In the genomic region with DNA sequence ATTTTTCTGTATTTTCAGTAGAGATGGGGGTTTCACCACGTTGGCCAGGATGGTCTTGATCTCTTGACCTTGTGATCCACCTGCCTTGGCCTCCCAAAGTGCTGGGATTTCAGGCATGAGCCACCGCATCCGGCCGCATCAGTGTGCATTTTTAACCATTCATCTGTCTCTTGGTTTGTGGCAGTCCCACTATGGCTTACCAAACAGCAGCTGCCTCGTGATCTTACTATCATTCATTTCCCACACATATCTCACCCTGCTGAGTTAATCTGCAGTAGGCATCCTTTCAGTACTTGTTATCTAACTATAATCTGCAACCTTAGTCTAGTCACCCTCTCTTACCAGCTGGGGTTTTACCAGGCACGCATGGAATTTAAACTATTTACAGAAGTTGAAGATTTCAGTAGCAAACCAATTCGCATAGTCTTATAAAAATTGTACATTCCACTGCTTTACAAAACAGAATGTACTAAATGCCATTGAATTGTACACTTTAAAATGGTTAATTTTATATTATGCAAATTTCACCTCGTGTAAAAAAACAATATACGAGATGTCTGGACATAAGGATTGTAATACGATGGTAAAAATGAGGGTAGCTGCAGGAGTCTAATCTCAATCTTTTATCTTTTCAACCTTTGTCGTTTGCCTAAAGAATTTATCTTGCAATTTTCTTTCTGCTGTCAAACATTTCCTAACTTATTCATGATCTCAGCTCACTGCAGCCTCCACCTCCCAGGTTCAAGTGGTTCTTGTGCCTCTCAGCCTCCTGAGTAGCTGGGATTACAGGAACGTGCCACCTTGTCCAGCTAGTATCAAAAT, we compare ENCODE assay signal across 1 cellular context.
TF ChIP-seq lines count a peak whose summit lies in the region.

No MANE protein-coding gene starts in this region.

TF ChIP-seq in HCT116, 20 proteins besides CTCF, POLR2A, EP300 and RAD21 (continued from another document):
- TF ChIP-seq REST (IDR thresholded peaks at IDR 0.05; ENCODE audit: low read depth), result no peak
